18 cellular contexts compared by ENCODE assay signal in genomic region chr15:43528542-43529007, GRCh38. TPM values are rescaled to one million over a fixed set of nuclear protein-coding genes. Genes with fewer than 3 reads are reported as not detected.
DNase-seq lines count a peak whose midpoint lies in the region; ATAC-seq, FAIRE-seq and TF ChIP-seq lines count a peak whose summit lies in the region.
"Had no signal": no experiment of that assay in that cellular context is flagged by ENCODE, and none has a peak within 500 bp of the region (broad histone marks: within the 10 kb centered on the region; RNA-seq: fewer than 3 reads in every experiment).

No MANE protein-coding gene starts in this region.

- H3K27me3 ChIP-seq in HepG2 (ENCODE audit: control insufficient read depth in 1 of 2, insufficient read depth in 2 of 2, low read length in 2 of 2) = peaks cover 1 to 24% of the 10 kb centered on the region in 2 experiments; a peak in 4 of 5 replicates
- H3K27me3 ChIP-seq in right lobe of liver = no peaks in the 10 kb centered on the region
- H3K27me3 ChIP-seq in osteoblast (ENCODE audit: insufficient read depth, low read length) = no peaks in the 10 kb centered on the region
- no peaks in the 10 kb centered on the region for H3K27me3 ChIP-seq in testis
- H3K27me3 ChIP-seq: BLaER1 treated with 17β-estradiol and CSF1 and Interleukin-3, amounts not matched to agents 10 nM and 100 nM had no signal

- no peak overlapping the region for H3K27ac Mint-ChIP-seq in natural killer cell
- H3K27ac Mint-ChIP-seq: B cell; CD8-positive, alpha-beta T cell had no signal

- H3K36me3 ChIP-seq in HepG2 (replicated peaks in 1 of 2; ENCODE audit: control insufficient read depth in 1 of 2, insufficient read depth in 2 of 2, low read length in 2 of 2) = no peaks in the 10 kb centered on the region
- H3K36me3 ChIP-seq in right lobe of liver = no peaks in the 10 kb centered on the region
- H3K36me3 ChIP-seq in osteoblast (ENCODE audit: insufficient read depth, low read length) = peaks cover 50% of the 10 kb centered on the region
- no peaks in the 10 kb centered on the region for H3K36me3 ChIP-seq in testis (ENCODE audit: low read depth, missing control alignments)

- H3K4me2 ChIP-seq in HepG2 (ENCODE audit: low read depth, low read length) (no peak overlapping the region), osteoblast (ENCODE audit: insufficient read depth, low read length) (no peak overlapping the region)
- H3K4me2 ChIP-seq: A549; BLaER1 treated with 17β-estradiol and CSF1 and Interleukin-3, amounts not matched to agents 10 nM and 100 nM had no signal

- H3K27me3 Mint-ChIP-seq in natural killer cell (ENCODE audit: low read depth in 2 of 2) = no peaks in the 10 kb centered on the region
- H3K27me3 Mint-ChIP-seq: B cell had no signal

- H3K36me3 Mint-ChIP-seq in natural killer cell = no peaks in the 10 kb centered on the region

- H3K27ac ChIP-seq in HepG2 (ENCODE audit: extremely low read length, insufficient read depth, low read length) (no peak overlapping the region), right lobe of liver (no peak overlapping the region), osteoblast (ENCODE audit: low read depth, low read length) (no peak overlapping the region), testis (no peak overlapping the region)
- H3K27ac ChIP-seq: 22Rv1, A549 had no signal

- no TSS peak for BruUV-seq in HepG2 (replicated peaks; lab: Mats Ljungman, UMichigan)

- TF ChIP-seq POLR2A in HepG2 (IDR thresholded peaks at IDR 0.05; ENCODE audit: insufficient read depth in 1 of 2, low read depth in 2 of 2, low read length in 2 of 2) (no peak), right lobe of liver (IDR thresholded peaks at IDR 0.05) (no peak), testis (IDR thresholded peaks at IDR 0.05) (no peak)

- H3K4me3 Mint-ChIP-seq in natural killer cell = no peak overlapping the region
- H3K4me3 Mint-ChIP-seq: B cell; CD8-positive, alpha-beta T cell had no signal

- no peaks in the 10 kb centered on the region for H4K20me1 ChIP-seq in HepG2 (ENCODE audit: insufficient read depth, low read length)
- H4K20me1 ChIP-seq in osteoblast (ENCODE audit: insufficient read depth, low read length) = peaks cover 52% of the 10 kb centered on the region

- TF ChIP-seq CTCF in HepG2 (CRISPR knock-in tag; IDR thresholded peaks at IDR 0.05) (no peak), right lobe of liver (IDR thresholded peaks at IDR 0.05) (no peak), osteoblast (IDR thresholded peaks at IDR 0.05; ENCODE audit: extremely low read depth, low read depth, low read length) (no peak), natural killer cell (IDR thresholded peaks at IDR 0.05) (no peak), testis (IDR thresholded peaks at IDR 0.05) (no peak)

- no peak overlapping the region for H2AFZ ChIP-seq in HepG2 (ENCODE audit: low read length)
- no peak overlapping the region for H2AFZ ChIP-seq in osteoblast (ENCODE audit: low read length)

- POLR2A ChIA-PET in HepG2 (lab: Yijun Ruan, JAX) = no interaction called here

- in situ Hi-C loops in HepG2 (cut with HindIII; ENCODE audit: extremely low pct_ligation_motif_present, low pct_unique_long_range_greater_than_20kb) = no loop called here

- no peak for DNase-seq in HepG2 (ENCODE audit: low spot score)
- no peak for DNase-seq in right lobe of liver
- DNase-seq in osteoblast (ENCODE audit: insufficient read length, low spot score, missing footprints) = peak; percentile 55
- no peak for DNase-seq in natural killer cell
- DNase-seq in testis = no peak
- DNase-seq in SIG-M5 (lab: John Stamatoyannopoulos, UW) = no peak
- DNase-seq: Calu3, DMS79 treated with DMSO at 0.1 percent for 48 hours, EL had no signal

- ATAC-seq in HepG2 (peak; percentile 29), right lobe of liver (no peak), esophagus mucosa (peak; percentile 4), natural killer cell (no peak)
- ATAC-seq: A549; CD8-positive, alpha-beta T cell; GM12878 had no signal

- no peak overlapping the region for H3K9ac ChIP-seq in HepG2 (ENCODE audit: insufficient read depth, low read depth, low read length)
- H3K9ac ChIP-seq: BLaER1 treated with 17β-estradiol and CSF1 and Interleukin-3, amounts not matched to agents 10 nM and 100 nM had no signal

- CTCF ChIA-PET in HepG2 (lab: Yijun Ruan, JAX; ENCODE audit: low intra/inter-chr PET ratio, low total read pairs) = no interaction called here

- WGBS in HepG2 (ENCODE audit: low lambda C conversion rate) = no CpG with 5 or more reads among the region's 11 CpGs
- WGBS in right lobe of liver (ENCODE audit: insufficient coverage, low coverage, low lambda C conversion rate, missing lambda C conversion rate) = no CpG with 5 or more reads among the region's 11 CpGs
- 77 to 93% methylated on average over 6 to 8 of the region's 11 CpGs for WGBS in testis, 2 donors

- H3K4me3 ChIP-seq in HepG2 (replicated peaks in 1 of 3; ENCODE audit: insufficient read depth in 1 of 3, low read depth in 2 of 3, low read length in 3 of 3) (no peak overlapping the region), right lobe of liver (no peak overlapping the region), osteoblast (ENCODE audit: insufficient read depth, low read length) (no peak overlapping the region), testis (no peak overlapping the region)
- H3K4me3 ChIP-seq: A549; BLaER1 treated with 17β-estradiol and CSF1 and Interleukin-3, amounts not matched to agents 10 nM and 100 nM; GM12878; HAP-1 had no signal

- H3K79me2 ChIP-seq in HepG2 (ENCODE audit: insufficient read depth, low read length) (no peaks in the 10 kb centered on the region), osteoblast (ENCODE audit: insufficient read depth, low read length) (peaks cover 11% of the 10 kb centered on the region)

- H3K4me1 Mint-ChIP-seq in natural killer cell = no peaks in the 10 kb centered on the region
- H3K4me1 Mint-ChIP-seq: B cell had no signal

- H3K9me3 ChIP-seq in HepG2 (ENCODE audit: low read length) (no peaks in the 10 kb centered on the region), right lobe of liver (no peaks in the 10 kb centered on the region), osteoblast (ENCODE audit: low read depth, low read length) (no peaks in the 10 kb centered on the region), testis (no peaks in the 10 kb centered on the region)
- H3K9me3 ChIP-seq: A549, HAP-1 had no signal

- H3K4me1 ChIP-seq in HepG2 (ENCODE audit: insufficient read depth, low read length) (no peaks in the 10 kb centered on the region), right lobe of liver (no peaks in the 10 kb centered on the region), osteoblast (ENCODE audit: insufficient read depth, low read length) (no peaks in the 10 kb centered on the region), testis (no peaks in the 10 kb centered on the region)
- H3K4me1 ChIP-seq: A549, HAP-1 had no signal

- intact Hi-C loops in HepG2 (cut with micrococcal nuclease; ENCODE audit: unreplicated experiment) (no loop called here), right lobe of liver (cut with DNase I) (no loop called here), natural killer cell (cut with micrococcal nuclease) (no loop called here), testis (cut with DNase I; ENCODE audit: low total_unique reads) (no loop called here)

- TF ChIP-seq EP300 in HepG2 (IDR thresholded peaks at IDR 0.05; ENCODE audit: low read depth in 2 of 2, low read length in 2 of 2) = no peak
- TF ChIP-seq EP300 in HepG2 (CRISPR knock-in tag; IDR thresholded peaks at IDR 0.05; ENCODE audit: borderline replicate concordance) = no peak

- TF ChIP-seq RAD21 in HepG2 (CRISPR knock-in tag; IDR thresholded peaks at IDR 0.05) = no peak

- no peaks in the 10 kb centered on the region for H3K9me3 Mint-ChIP-seq in natural killer cell
- H3K9me3 Mint-ChIP-seq: CD8-positive, alpha-beta T cell had no signal

- no peak for FAIRE-seq in HepG2 (lab: Jason Lieb, UNC)
- FAIRE-seq: A549, GM12878, H1 had no signal

RNA-seq across cellular contexts. Expression of gene MAP1A, which starts 11.2 kb away (rescaled TPM):
- total RNA-seq in HepG2 (2016; rRNA removed; fragmentation: Illumina TruSeq; extraction: Trizol) = 0.06 and 0.07 TPM in 2 replicates
- total RNA-seq in HepG2 (2016; cell fraction: cytosol; rRNA removed; fragmentation: Illumina TruSeq; extraction: Trizol; ENCODE audit: low read depth) = not detected in 2 replicates
- 0.03 and 0.04 TPM in 2 replicates for total RNA-seq in HepG2 (2016; cell fraction: insoluble cytoplasmic fraction; rRNA removed; fragmentation: Illumina TruSeq; extraction: Trizol)
- not detected in 2 replicates for total RNA-seq in HepG2 (2016; cell fraction: membrane; rRNA removed; fragmentation: Illumina TruSeq; extraction: Trizol)
- total RNA-seq in HepG2 (2016; cell fraction: nucleus; rRNA removed; fragmentation: Illumina TruSeq; extraction: Trizol) = 0.09 and 0.13 TPM in 2 replicates
- polyA plus RNA-seq in HepG2 (2011; rRNA removed) = under 0.01 and 0.01 TPM in 2 replicates
- under 0.01 TPM in 2 replicates for polyA plus RNA-seq in HepG2 (2011; cell fraction: cytosol; rRNA removed)
- 0.02 TPM in 1 of 2 replicates, not detected in the other for polyA plus RNA-seq in HepG2 (2011; cell fraction: nucleus; rRNA removed)
- 0.01 TPM in 1 of 2 replicates, not detected in the other for polyA plus RNA-seq in HepG2 (2012)
- polyA plus RNA-seq in HepG2 (2016; cell fraction: cytosol; fragmentation: Illumina TruSeq; extraction: Trizol; ENCODE audit: low read depth) = 0.01 TPM in 2 replicates
- 0.03 and 0.05 TPM in 2 replicates for polyA plus RNA-seq in HepG2 (2016; cell fraction: insoluble cytoplasmic fraction; fragmentation: Illumina TruSeq; extraction: Trizol; ENCODE audit: low read depth)
- not detected in 2 replicates for polyA plus RNA-seq in HepG2 (2016; cell fraction: membrane; fragmentation: Illumina TruSeq; extraction: Trizol; ENCODE audit: low read depth)
- 0.05 and 0.09 TPM in 2 replicates for polyA plus RNA-seq in HepG2 (2016; cell fraction: nucleus; fragmentation: Illumina TruSeq; extraction: Trizol; ENCODE audit: insufficient read depth, low read depth)
- 0.02 and 2.8 TPM in 2 replicates for polyA minus RNA-seq in HepG2 (2011; rRNA and poly(A)+ RNA removed; ENCODE audit: low replicate concordance)
- polyA minus RNA-seq in HepG2 (2011; cell fraction: cytosol; rRNA and poly(A)+ RNA removed) = 0.09 TPM in 1 of 2 replicates, not detected in the other
- polyA minus RNA-seq in HepG2 (2011; cell fraction: nucleus; rRNA and poly(A)+ RNA removed) = not detected in 2 replicates
- under 1 TPM; 0.09 to 0.56 (median 0.24) TPM for total RNA-seq in right lobe of liver
- 0.76 TPM for total RNA-seq in esophagus mucosa
- 117 and 121 TPM in 2 replicates for total RNA-seq in osteoblast
- 1 to 10 TPM in 1 of 3 donors, under 1 TPM in 2; 0.72 to 2.2 (median 0.98) TPM for total RNA-seq in natural killer cell
- 10 to 100 TPM; 17.7 to 19.1 TPM for total RNA-seq in testis
- polyA plus RNA-seq in testis (ENCODE audit: insufficient read depth, low read depth, low replicate concordance) = 11.4 TPM

RNA-seq across cellular contexts. Expression of gene TP53BP1, which starts 35.6 kb away (rescaled TPM):
- total RNA-seq in HepG2 (2016; rRNA removed; fragmentation: Illumina TruSeq; extraction: Trizol) = 17.4 and 26.3 TPM in 2 replicates
- total RNA-seq in HepG2 (2016; cell fraction: cytosol; rRNA removed; fragmentation: Illumina TruSeq; extraction: Trizol; ENCODE audit: low read depth) = 5.3 and 6.3 TPM in 2 replicates
- total RNA-seq in HepG2 (2016; cell fraction: insoluble cytoplasmic fraction; rRNA removed; fragmentation: Illumina TruSeq; extraction: Trizol) = 16.7 and 24.8 TPM in 2 replicates
- 6.0 and 6.4 TPM in 2 replicates for total RNA-seq in HepG2 (2016; cell fraction: membrane; rRNA removed; fragmentation: Illumina TruSeq; extraction: Trizol)
- total RNA-seq in HepG2 (2016; cell fraction: nucleus; rRNA removed; fragmentation: Illumina TruSeq; extraction: Trizol) = 22.1 and 25.2 TPM in 2 replicates
- 15.9 and 17.1 TPM in 2 replicates for polyA plus RNA-seq in HepG2 (2011; rRNA removed)
- polyA plus RNA-seq in HepG2 (2011; cell fraction: cytosol; rRNA removed) = 7.3 and 7.4 TPM in 2 replicates
- polyA plus RNA-seq in HepG2 (2011; cell fraction: nucleus; rRNA removed) = 34.5 and 38.3 TPM in 2 replicates
- 6.2 and 7.1 TPM in 2 replicates for polyA plus RNA-seq in HepG2 (2012)
- 0.49 and 0.59 TPM in 2 replicates for polyA plus RNA-seq in HepG2 (2016; cell fraction: cytosol; fragmentation: Illumina TruSeq; extraction: Trizol; ENCODE audit: low read depth)
- polyA plus RNA-seq in HepG2 (2016; cell fraction: insoluble cytoplasmic fraction; fragmentation: Illumina TruSeq; extraction: Trizol; ENCODE audit: low read depth) = 13.4 and 14.5 TPM in 2 replicates
- polyA plus RNA-seq in HepG2 (2016; cell fraction: membrane; fragmentation: Illumina TruSeq; extraction: Trizol; ENCODE audit: low read depth) = 0.92 and 1.1 TPM in 2 replicates
- polyA plus RNA-seq in HepG2 (2016; cell fraction: nucleus; fragmentation: Illumina TruSeq; extraction: Trizol; ENCODE audit: insufficient read depth, low read depth) = 29.6 and 32.3 TPM in 2 replicates
- polyA minus RNA-seq in HepG2 (2011; rRNA and poly(A)+ RNA removed; ENCODE audit: low replicate concordance) = 22.3 and 59.9 TPM in 2 replicates
- 10.6 and 14.0 TPM in 2 replicates for polyA minus RNA-seq in HepG2 (2011; cell fraction: cytosol; rRNA and poly(A)+ RNA removed)
- polyA minus RNA-seq in HepG2 (2011; cell fraction: nucleus; rRNA and poly(A)+ RNA removed) = 40.2 and 48.4 TPM in 2 replicates
- total RNA-seq in right lobe of liver = 10 to 100 TPM in 5 of 6 experiments, 1 to 10 TPM in 1; 4.9 to 12.2 (median 10.8) TPM
- total RNA-seq in esophagus mucosa = 16.5 TPM
- total RNA-seq in osteoblast = 81.6 and 88.7 TPM in 2 replicates
- total RNA-seq in natural killer cell = 10 to 100 TPM; 27.9 to 32.9 (median 31.5) TPM
- 100 to 1,000 TPM; 112 to 133 TPM for total RNA-seq in testis
- polyA plus RNA-seq in testis (ENCODE audit: insufficient read depth, low read depth, low replicate concordance) = 50.0 TPM

Comparison
In these comparisons a context has a peak if more than half of its experiments do, and no peak if none do; other contexts are left out.
1. ATAC-seq: peak in HepG2 (single experiment) and esophagus mucosa (single experiment); none in right lobe of liver (0 of 4) and natural killer cell (0 of 3).
2. RNA of gene MAP1A, which starts 11.2 kb away (total RNA-seq): 117 to 121 TPM in osteoblast and 17.7 to 19.1 TPM in testis; 0.72 to 2.2 TPM in natural killer cell, 0.76 TPM in esophagus mucosa (single experiment), 0.09 to 0.56 TPM in right lobe of liver and 0.03 to 0.13 TPM in HepG2; every median in the first group is over 4 times any median in the second.